In the genomic region with DNA sequence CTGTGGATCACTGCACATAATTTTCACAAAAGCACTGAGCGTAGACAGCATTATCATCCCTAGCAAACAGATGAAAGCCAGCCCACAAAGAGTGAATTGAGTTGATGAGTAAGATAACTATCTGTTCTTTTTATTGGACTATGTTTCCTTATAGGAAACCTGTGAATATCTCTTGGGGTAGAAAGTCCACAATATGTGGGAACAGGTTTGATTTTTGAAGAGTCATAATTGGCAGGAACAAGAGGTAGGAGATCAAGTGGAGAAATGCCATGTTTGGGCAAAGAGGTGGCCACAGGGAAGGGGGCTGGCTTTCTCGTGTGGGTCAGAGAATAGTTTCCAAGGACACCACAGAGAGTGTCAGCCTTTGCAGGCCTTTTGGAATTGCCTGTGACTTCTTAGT, we compare ENCODE assay signal across 9 cellular contexts. TPM values are rescaled to one million over a fixed set of nuclear protein-coding genes. Genes with fewer than 3 reads are reported as not detected.
"Had no signal": no experiment of that assay in that cellular context is flagged by ENCODE, and none has a peak within 500 bp of the region (broad histone marks: within the 10 kb centered on the region; RNA-seq: fewer than 3 reads in every experiment).

No MANE protein-coding gene starts in this region.

- H3K4me1 ChIP-seq: HAP-1 had no signal

- H3K27ac Mint-ChIP-seq: HFFc6 had no signal

- H3K4me3 ChIP-seq: HAP-1, K562 had no signal

- H3K4me3 Mint-ChIP-seq: HFFc6 had no signal

- DNase-seq: GOT3, H7, HFFc6, IMR-90 had no signal

- ATAC-seq: HCT116, K562 had no signal

- H3K36me3 ChIP-seq: HAP-1 had no signal

RNA-seq across cellular contexts. Expression of a gene that starts 23.9 kb away (rescaled TPM):
- total RNA-seq: H7, K562 had no signal
- polyA plus RNA-seq: K562 had no signal

RNA-seq across cellular contexts. Expression of a gene that starts 30.0 kb away (rescaled TPM):
- total RNA-seq: H4, H7, HFFc6, IMR-90 had no signal

RNA-seq across cellular contexts. Expression of a gene that starts 30.8 kb away (rescaled TPM):
- total RNA-seq: H4, H7, HFFc6, HT-29, IMR-90, K562 had no signal
- polyA plus RNA-seq: IMR-90, K562 had no signal

RNA-seq across cellular contexts. Expression of a gene that starts 36.5 kb away (rescaled TPM):
- total RNA-seq: H4, H7, HFFc6, HT-29, IMR-90, K562 had no signal
- polyA plus RNA-seq: IMR-90, K562 had no signal
